ENCODE assay signal across 15 cellular contexts in the genomic region with DNA sequence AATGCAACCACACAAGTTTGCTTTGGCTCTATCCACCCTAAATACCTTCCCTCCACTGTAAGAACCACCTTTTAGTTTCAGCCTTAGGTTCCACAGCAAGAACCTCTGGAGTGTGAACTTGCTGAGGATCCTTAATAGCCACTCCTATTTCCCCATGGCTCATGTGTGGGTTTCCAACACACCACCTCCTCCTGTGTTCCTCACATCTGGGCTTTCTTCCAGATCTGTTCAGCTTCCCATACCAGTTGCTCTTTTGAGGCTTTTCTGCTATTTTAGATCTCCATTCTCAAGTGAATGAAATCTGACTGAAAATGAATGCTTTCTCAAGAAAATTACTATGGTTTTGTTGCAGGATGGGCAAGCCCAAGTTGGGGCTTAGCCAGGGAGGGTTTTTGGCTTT.
"Had no signal": no experiment of that assay in that cellular context is flagged by ENCODE, and none has a peak within 500 bp of the region (broad histone marks: within the 10 kb centered on the region; RNA-seq: fewer than 3 reads in every experiment).

No MANE protein-coding gene starts in this region.

- H3K27ac ChIP-seq: ascending aorta, right lobe of liver, spleen, testis had no signal

- H3K9me3 ChIP-seq: ascending aorta, prostate gland, right lobe of liver, spleen, testis had no signal

- DNase-seq: activated CD4-positive, alpha-beta T cell treated with anti-CD3 and anti-CD28 coated beads, Interleukin-2, amount 10 ng/mL, durations not matched to agents 7 days and 5 days; activated CD4-positive, CD25-positive, alpha-beta regulatory T cell; activated naive CD4-positive, alpha-beta T cell; activated naive CD8-positive, alpha-beta T cell treated with anti-CD3 and anti-CD28 coated beads, Interleukin-2, amount 50 U/mL, for 24 hours; hypothalamus; kidney glomerular epithelial cell; occipital lobe; right lobe of liver; spleen; stimulated activated naive CD8-positive, alpha-beta T cell treated with anti-CD3 and anti-CD28 coated beads, Interleukin-15, amount 100 ng/mL, for 72 hours; T-helper 1 cell; testis had no signal

- H3K27me3 ChIP-seq: ascending aorta, right lobe of liver, testis had no signal

- H3K36me3 ChIP-seq: ascending aorta, prostate gland, right lobe of liver, spleen had no signal

- ATAC-seq: activated naive CD8-positive, alpha-beta T cell treated with anti-CD3 and anti-CD28 coated beads, Interleukin-2, amount 50 U/mL, for 24 hours; esophagus mucosa; right lobe of liver; stimulated activated naive CD8-positive, alpha-beta T cell treated with anti-CD3 and anti-CD28 coated beads, Interleukin-15, amount 100 ng/mL, for 72 hours had no signal

- H3K4me1 ChIP-seq: ascending aorta, prostate gland, right lobe of liver, spleen, testis had no signal

- H3K4me3 ChIP-seq: ascending aorta, prostate gland, right lobe of liver, spleen, testis had no signal
